In the genomic region with DNA sequence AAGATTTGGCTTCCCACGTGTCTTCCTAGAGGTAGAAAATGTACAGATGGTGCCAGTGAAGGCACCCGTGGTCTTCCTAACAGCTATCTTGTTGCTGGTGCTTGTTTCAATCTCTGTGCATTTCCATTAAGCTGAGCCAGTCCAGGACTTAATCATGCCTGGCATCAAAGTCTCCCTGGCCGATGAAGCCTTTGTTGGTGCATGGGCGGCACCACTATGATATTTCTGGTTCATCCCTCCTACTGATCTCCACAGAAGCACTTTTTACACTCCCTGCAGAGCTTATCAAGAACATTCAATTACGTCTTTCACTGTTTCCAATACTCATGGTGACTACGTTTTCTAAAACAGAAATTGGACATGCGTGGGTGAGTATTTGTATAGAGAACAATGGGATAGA, we compare ENCODE assay signal across 13 cellular contexts.
DNase-seq lines count a peak whose midpoint lies in the region; TF ChIP-seq lines count a peak whose summit lies in the region.
"Had no signal": no experiment of that assay in that cellular context is flagged by ENCODE, and none has a peak within 500 bp of the region (broad histone marks: within the 10 kb centered on the region; RNA-seq: fewer than 3 reads in every experiment).

No MANE protein-coding gene starts in this region.

- H3K27ac Mint-ChIP-seq in MCF 10A (ENCODE audit: low read depth, unreplicated experiment) (no peak overlapping the region), type B pancreatic cell (no peak overlapping the region)
- H3K27ac Mint-ChIP-seq: CD4-positive, alpha-beta T cell; H9 had no signal

- H3K27me3 Mint-ChIP-seq in MCF 10A (ENCODE audit: insufficient read depth, unreplicated experiment) = no peaks in the 10 kb centered on the region
- H3K27me3 Mint-ChIP-seq in type B pancreatic cell = peaks cover 3% of the 10 kb centered on the region

- intact Hi-C loops in MCF 10A (cut with micrococcal nuclease) = no loop called here

- TF ChIP-seq CTCF in BE2C (IDR thresholded peaks at IDR 0.05; ENCODE audit: low read depth, low read length) (no peak), MCF 10A (IDR thresholded peaks at IDR 0.05; ENCODE audit: unreplicated experiment) (no peak), type B pancreatic cell (conservative IDR thresholded peaks at IDR 0.05) (no peak)

- H3K36me3 ChIP-seq in BE2C = no peaks in the 10 kb centered on the region

- peak; percentile 38 for DNase-seq in BE2C
- DNase-seq in cerebellar cortex (ENCODE audit: low spot score) = peak; percentile 40
- peak; percentile 61 for DNase-seq in occipital lobe (lab: John Stamatoyannopoulos, UW)
- DNase-seq in MCF 10A (ENCODE audit: unreplicated experiment) = no peak
- no peak for DNase-seq in type B pancreatic cell (ENCODE audit: extremely low spot score, unreplicated experiment)
- DNase-seq in NCI-H2107 (lab: John Stamatoyannopoulos, UW) = no peak
- DNase-seq: Caco-2; CD4-positive, alpha-beta T cell; GDM1; H9; IMR-90 had no signal

- H3K36me3 Mint-ChIP-seq in MCF 10A (ENCODE audit: insufficient read depth, unreplicated experiment) (no peaks in the 10 kb centered on the region), type B pancreatic cell (no peaks in the 10 kb centered on the region)

- no peak overlapping the region for H3K4me3 ChIP-seq in BE2C (ENCODE audit: low read depth, low read length)

- H3K27me3 ChIP-seq in BE2C = no peaks in the 10 kb centered on the region

- peak overlapping the region; percentile 48 for H3K27ac ChIP-seq in temporal lobe (ENCODE audit: low read depth, low read length)
- H3K27ac ChIP-seq: C4-2B had no signal

- peaks cover 11% of the 10 kb centered on the region for H3K9me3 Mint-ChIP-seq in MCF 10A (ENCODE audit: unreplicated experiment)
- peaks cover 5% of the 10 kb centered on the region for H3K9me3 Mint-ChIP-seq in type B pancreatic cell

- H3K4me1 ChIP-seq in BE2C = peaks cover 18% of the 10 kb centered on the region
- H3K4me1 ChIP-seq: Caco-2 had no signal

- H3K9me3 ChIP-seq in BE2C = peaks cover 15% of the 10 kb centered on the region
- H3K9me3 ChIP-seq: Caco-2 had no signal

- H3K4me1 Mint-ChIP-seq in MCF 10A (ENCODE audit: insufficient read depth, unreplicated experiment) = no peaks in the 10 kb centered on the region
- no peaks in the 10 kb centered on the region for H3K4me1 Mint-ChIP-seq in type B pancreatic cell (ENCODE audit: unreplicated experiment)

- CTCF ChIA-PET in MCF 10A (lab: Yijun Ruan, JAX) = no interaction called here

- H3K4me3 Mint-ChIP-seq in MCF 10A (ENCODE audit: unreplicated experiment) (no peak overlapping the region), type B pancreatic cell (no peak overlapping the region)
- H3K4me3 Mint-ChIP-seq: CD4-positive, alpha-beta T cell; H9 had no signal

- POLR2A ChIA-PET in MCF 10A (lab: Yijun Ruan, JAX) = interaction anchor here (1.5 kb wide), 1 partner anchor 9 kb away, joined by 3 read pairs; no protein-coding TSS in a partner anchor

- no TSS peak for BruUV-seq in MCF 10A (replicated peaks; lab: Mats Ljungman, UMichigan)

Comparison
In these comparisons a context has a peak if more than half of its experiments do, and no peak if none do; other contexts are left out.
1. DNase-seq: peak in BE2C (single experiment), cerebellar cortex (single experiment) and occipital lobe (single experiment); none in MCF 10A (single experiment), type B pancreatic cell (single experiment) and NCI-H2107 (single experiment).